2 cellular contexts compared by ENCODE assay signal in the genomic region with DNA sequence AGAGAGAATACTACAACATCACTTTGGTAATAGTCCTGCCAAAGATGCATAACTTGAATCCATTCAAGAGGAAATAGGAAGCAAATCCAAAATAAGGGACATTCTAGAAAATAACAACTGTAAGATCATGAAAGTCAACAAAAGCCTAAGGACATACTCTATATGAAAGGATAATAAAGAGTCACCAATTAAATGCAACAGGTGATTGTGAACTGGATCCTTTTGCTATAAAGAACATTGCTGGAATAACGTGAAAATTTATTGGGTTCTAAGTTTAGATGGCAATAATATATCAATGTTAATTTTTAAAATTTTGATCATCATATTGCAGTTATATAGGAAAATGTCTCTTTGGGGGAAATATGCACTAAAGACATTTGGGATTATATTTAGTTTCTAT.
TF ChIP-seq lines count a peak whose summit lies in the region.

No MANE protein-coding gene starts in this region.

TF ChIP-seq in HEK293, 187 proteins besides CTCF, POLR2A, EP300 and RAD21:
- TF ChIP-seq ZNF561 (tag by site-specific recombination; IDR thresholded peaks at IDR 0.05; ENCODE audit: borderline replicate concordance) (no peak), ZNF433 (tag by site-specific recombination; IDR thresholded peaks at IDR 0.05; ENCODE audit: low read depth) (no peak), SCRT1 (tag by site-specific recombination; IDR thresholded peaks at IDR 0.05; ENCODE audit: borderline replicate concordance) (peak; percentile 61; the same call in 1 of the 2 replicates), GLI4 (tag by site-specific recombination; IDR thresholded peaks at IDR 0.05) (no peak), SCRT2 (tag by site-specific recombination; IDR thresholded peaks at IDR 0.05) (peak; percentile 76)

TF ChIP-seq in K562, 482 proteins besides CTCF, POLR2A, EP300 and RAD21:
- TF ChIP-seq FOSL1 (tag; conservative IDR thresholded peaks at IDR 0.05) (0 out of 2 replicates have a peak, but pooled peaks have one; percentile 23), BCOR (IDR thresholded peaks at IDR 0.05) (no peak)
